In genomic region chr22:31346255-31346732, GRCh38 we compare ENCODE assay signal across 8 cellular contexts. TPM values are rescaled to one million over a fixed set of nuclear protein-coding genes. Genes with fewer than 3 reads are reported as not detected.
DNase-seq lines count a peak whose midpoint lies in the region; ATAC-seq, FAIRE-seq and TF ChIP-seq lines count a peak whose summit lies in the region.

TSS of gene PATZ1 (minus strand) at chr22:31346346. CDS start at chr22:31345602, 744 bp downstream.

- TF ChIP-seq CTCF in DND-41 (IDR thresholded peaks at IDR 0.05; ENCODE audit: borderline replicate concordance, extremely low read depth, low read length, poor library complexity, severe bottlenecking): no peak

- H3K79me2 ChIP-seq in DND-41 (ENCODE audit: insufficient read depth, low read length): peaks cover 62% of the 10 kb centered on the region

- DNase-seq in DND-41 (peak; percentile 93), H7 (peak; percentile 96), NCI-H1105 treated with DMSO at 0.1 percent for 48 hours (lab: John Stamatoyannopoulos, UW) (peak; percentile 73), T-helper 9 cell (peak; percentile 72), T47D (ENCODE audit: low read depth in 1 of 2, low spot score in 1 of 2) (peak; percentile 68 to 89), iPS-NIHi7 (ENCODE audit: extremely low spot score) (peak; percentile 58), small intestine (peak; percentile 67)

- H3K4me1 ChIP-seq in DND-41 (ENCODE audit: insufficient read depth, low read length) (peaks cover 53% of the 10 kb centered on the region), small intestine (ENCODE audit: control insufficient read depth in 2 of 2, insufficient read depth in 1 of 2, low read depth in 1 of 2, low read length in 1 of 2) (peaks cover 3 to 12% of the 10 kb centered on the region in 2 donors)

- H4K20me1 ChIP-seq in DND-41 (ENCODE audit: insufficient read depth, low read length): peaks cover 44% of the 10 kb centered on the region

- peak within 1 kb of the TSS; percentile 92 for H2AFZ ChIP-seq in DND-41 (ENCODE audit: low read depth, low read length)

- in situ Hi-C loops in T47D (cut with HindIII; ENCODE audit: low pct_unique_long_range_greater_than_20kb, low sequenced_read_pairs): no loop called here

- peaks cover 44% of the 10 kb centered on the region for H3K36me3 ChIP-seq in DND-41 (ENCODE audit: insufficient read depth, low read length)
- H3K36me3 ChIP-seq in H7 (replicated peaks; ENCODE audit: control insufficient read depth, insufficient read depth, low read length): peaks cover 16% of the 10 kb centered on the region
- no peaks in the 10 kb centered on the region for H3K36me3 ChIP-seq in small intestine (ENCODE audit: control insufficient read depth in 2 of 2, insufficient read depth in 2 of 2, low read length in 2 of 2)

- FAIRE-seq in small intestine (lab: Jason Lieb, UNC): no peak

- H3K4me3 ChIP-seq in DND-41 (ENCODE audit: low read depth in 1 of 2, low read length in 2 of 2) (peak within 1 kb of the TSS; percentile 76 to 88), H7 (ENCODE audit: insufficient read depth, low read depth, low read length) (peak within 1 kb of the TSS; percentile 89), small intestine (ENCODE audit: low read depth in 1 of 2, low read length in 2 of 2) (peak within 1 kb of the TSS; percentile 84 to 87)

- ATAC-seq in DND-41 (ENCODE audit: insufficient read depth, low read depth): peak; percentile 38
- no peak for ATAC-seq in HG03571 (IDR thresholded peaks at IDR 0.05; ENCODE audit: unreplicated experiment)

- no peaks in the 10 kb centered on the region for H3K9me3 ChIP-seq in DND-41 (ENCODE audit: insufficient read depth, low read length, severe bottlenecking)
- H3K9me3 ChIP-seq in small intestine (ENCODE audit: control insufficient read depth, low read depth): no peaks in the 10 kb centered on the region

- no peaks in the 10 kb centered on the region for H3K27me3 ChIP-seq in DND-41 (ENCODE audit: insufficient read depth, low read length, poor library complexity)
- H3K27me3 ChIP-seq in H7 (ENCODE audit: control insufficient read depth, insufficient read depth, low read length): no peaks in the 10 kb centered on the region; the same call in 1 of the 2 replicates
- no peaks in the 10 kb centered on the region for H3K27me3 ChIP-seq in small intestine (ENCODE audit: control insufficient read depth in 2 of 2, insufficient read depth in 2 of 2, low read length in 2 of 2)

- H3K4me2 ChIP-seq in DND-41 (ENCODE audit: insufficient read depth, low read length): peak within 1 kb of the TSS; percentile 97

- H3K27ac ChIP-seq in DND-41 (ENCODE audit: low read length) (peak within 1 kb of the TSS; percentile 97), small intestine (ENCODE audit: low read depth in 1 of 2, low read length in 1 of 2) (peak within 1 kb of the TSS; percentile 73 to 90)

- H3K9ac ChIP-seq in DND-41 (ENCODE audit: low read depth, low read length): peak within 1 kb of the TSS; percentile 99

- 1 to 2% (median 1%) methylated on average over 14 to 39 of the region's 41 CpGs for WGBS in small intestine, 3 donors

RNA-seq across cellular contexts. Expression of gene PATZ1, which starts in this region (rescaled TPM):
- 43.0 and 44.2 TPM in 2 replicates for total RNA-seq in H7 (2014; rRNA removed; shearing (Covaris generic))
- 10 to 100 TPM in 1 of 3 donors, 1 to 10 TPM in 2; 4.2 to 19.9 (median 5.7) TPM for polyA plus RNA-seq in small intestine
